ENCODE assay signal across 17 cellular contexts in the genomic region with DNA sequence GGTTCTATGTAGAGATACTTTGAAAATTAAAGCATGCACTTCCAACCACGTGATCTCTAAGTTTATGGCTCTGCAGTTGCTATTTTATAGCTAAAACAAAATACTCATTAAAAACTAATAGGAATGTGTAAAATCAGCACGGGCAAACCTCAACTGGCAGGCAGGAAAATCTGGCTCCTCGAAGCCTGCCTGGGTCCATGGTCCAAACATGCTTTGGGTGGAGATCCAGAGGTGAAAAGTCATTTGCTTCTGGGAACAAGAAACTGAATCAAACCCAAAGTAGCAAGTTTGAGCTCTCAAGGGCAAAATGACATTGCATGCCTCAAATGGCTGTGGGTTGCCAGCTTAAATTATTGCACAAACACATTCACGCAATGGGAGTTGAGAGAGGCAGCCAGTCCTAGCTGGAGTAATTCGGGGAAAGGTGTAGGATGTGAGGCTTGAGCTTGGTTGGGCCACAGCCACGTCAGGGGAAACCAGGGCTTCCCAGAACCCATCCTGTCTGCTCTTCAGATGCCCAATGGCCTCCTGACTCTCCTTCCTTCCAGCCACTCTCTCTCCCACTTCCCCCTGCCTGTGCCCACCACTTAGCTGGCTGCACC.
DNase-seq lines count a peak whose midpoint lies in the region; ATAC-seq and TF ChIP-seq lines count a peak whose summit lies in the region.
"Had no signal": no experiment of that assay in that cellular context is flagged by ENCODE, and none has a peak within 500 bp of the region (broad histone marks: within the 10 kb centered on the region; RNA-seq: fewer than 3 reads in every experiment).

No MANE protein-coding gene starts in this region.

- H3K9me3 Mint-ChIP-seq in chondrocyte (ENCODE audit: low read depth): no peaks in the 10 kb centered on the region
- no peaks in the 10 kb centered on the region for H3K9me3 Mint-ChIP-seq in effector memory CD8-positive, alpha-beta T cell
- H3K9me3 Mint-ChIP-seq: activated naive CD4-positive, alpha-beta T cell treated with anti-CD3 and anti-CD28 coated beads, Interleukin-2, amount 50 U/mL, for 72 hours; CD4-positive, alpha-beta memory T cell had no signal

- ATAC-seq in sciatic nerve: peak; percentile 61
- no peak for ATAC-seq in effector memory CD8-positive, alpha-beta T cell (replicated peaks)
- ATAC-seq: A549; HepG2; naive thymus-derived CD4-positive, alpha-beta T cell had no signal

- H3K27ac Mint-ChIP-seq in chondrocyte (ENCODE audit: unreplicated experiment): peak overlapping the region; percentile 81
- H3K27ac Mint-ChIP-seq in effector memory CD8-positive, alpha-beta T cell: peak overlapping the region in 1 of 2 donors; percentile 2

- no peaks in the 10 kb centered on the region for H3K36me3 Mint-ChIP-seq in chondrocyte (ENCODE audit: low read depth)
- no peaks in the 10 kb centered on the region for H3K36me3 Mint-ChIP-seq in effector memory CD8-positive, alpha-beta T cell (ENCODE audit: insufficient read depth)
- H3K36me3 Mint-ChIP-seq: CD4-positive, alpha-beta memory T cell had no signal

- DNase-seq in activated CD4-positive, alpha-beta T cell treated with anti-CD3 and anti-CD28 coated beads, Interleukin-2, amount 50 U/mL, for 48 hours: peak; percentile 19 to 36
- DNase-seq in activated CD4-positive, alpha-beta T cell treated with anti-CD3 and anti-CD28 coated beads for 4 hours: no peak
- DNase-seq in EL (peak; percentile 15), chondrocyte (ENCODE audit: low spot score) (no peak), sciatic nerve (ENCODE audit: low spot score) (no peak), Kasumi-1 (lab: John Stamatoyannopoulos, UW) (no peak), GOT3 (lab: John Stamatoyannopoulos, UW) (no peak)
- DNase-seq in effector memory CD8-positive, alpha-beta T cell: no peak
- DNase-seq: CD4-positive, alpha-beta memory T cell; effector memory CD4-positive, alpha-beta T cell; HCEC 1CT; naive thymus-derived CD4-positive, alpha-beta T cell; NCI-H1092; NCI-H748 treated with DMSO at 0.1 percent for 48 hours had no signal

- peaks cover 44% of the 10 kb centered on the region for H3K4me1 Mint-ChIP-seq in chondrocyte (ENCODE audit: low read depth)
- H3K4me1 Mint-ChIP-seq in effector memory CD8-positive, alpha-beta T cell (ENCODE audit: low read depth in 2 of 2): peaks cover 0 to 2% of the 10 kb centered on the region in 2 donors

- no peak for TF ChIP-seq CTCF in chondrocyte (IDR thresholded peaks at IDR 0.05)

- H3K4me3 Mint-ChIP-seq in chondrocyte (ENCODE audit: unreplicated experiment): no peak overlapping the region
- no peak overlapping the region for H3K4me3 Mint-ChIP-seq in effector memory CD8-positive, alpha-beta T cell
- H3K4me3 Mint-ChIP-seq: CD4-positive, alpha-beta memory T cell; naive thymus-derived CD4-positive, alpha-beta T cell had no signal

- intact Hi-C loops in sciatic nerve (cut with DNase I): no loop called here

- H3K27me3 Mint-ChIP-seq in chondrocyte (ENCODE audit: low read depth): no peaks in the 10 kb centered on the region
- no peaks in the 10 kb centered on the region for H3K27me3 Mint-ChIP-seq in effector memory CD8-positive, alpha-beta T cell
- H3K27me3 Mint-ChIP-seq: CD4-positive, alpha-beta memory T cell; naive thymus-derived CD4-positive, alpha-beta T cell had no signal

Comparison
In these comparisons a context has a peak if more than half of its experiments do, and no peak if none do; other contexts are left out.
1. DNase-seq: peak in activated CD4-positive, alpha-beta T cell treated with anti-CD3 and anti-CD28 coated beads, Interleukin-2, amount 50 U/mL, for 48 hours (2 of 2) and EL (single experiment); none in activated CD4-positive, alpha-beta T cell treated with anti-CD3 and anti-CD28 coated beads for 4 hours (0 of 2), chondrocyte (single experiment), sciatic nerve (single experiment), Kasumi-1 (0 of 2), effector memory CD8-positive, alpha-beta T cell (0 of 3) and GOT3 (single experiment).